Comparison of ENCODE assay signal across 12 cellular contexts in genomic region chr2:6556755-6557154, GRCh38.
A peak's percentile ranks its signal among the peaks of the same experiment; 100 is the strongest.
DNase-seq lines count a peak whose midpoint lies in the region; ATAC-seq and TF ChIP-seq lines count a peak whose summit lies in the region.
"Had no signal": no experiment of that assay in that cellular context is flagged by ENCODE, and none has a peak within 500 bp of the region (broad histone marks: within the 10 kb centered on the region; RNA-seq: fewer than 3 reads in every experiment).

No MANE protein-coding gene starts in this region.

- H3K9me3 ChIP-seq in A673 (ENCODE audit: low read depth, low read length, poor library complexity, severe bottlenecking) = no peaks in the 10 kb centered on the region
- no peaks in the 10 kb centered on the region for H3K9me3 ChIP-seq in HUES48 (ENCODE audit: control insufficient read depth, insufficient read depth, low read length)
- H3K9me3 ChIP-seq in body of pancreas = no peaks in the 10 kb centered on the region
- H3K9me3 ChIP-seq: prostate gland had no signal

- POLR2A ChIA-PET in A673 (lab: Charles Lee; ENCODE audit: low non-redundant PET) = interaction anchor here (0.6 kb wide), 1 partner anchor 355 kb away, joined by 6 read pairs; no protein-coding TSS in a partner anchor

- H3K27me3 ChIP-seq in A673 (replicated peaks; ENCODE audit: insufficient read depth, low read depth, low read length, poor library complexity) (no peaks in the 10 kb centered on the region), HUES48 (ENCODE audit: control insufficient read depth, insufficient read depth, low read length) (no peaks in the 10 kb centered on the region), body of pancreas (no peaks in the 10 kb centered on the region)

- intact Hi-C loops in A673 (cut with micrococcal nuclease; ENCODE audit: unreplicated experiment) (loop anchor here (5.0 kb wide), 1 partner anchor 249 kb away; no protein-coding TSS in a partner anchor), body of pancreas (cut with DNase I) (no loop called here)

- DNase-seq in A673 (ENCODE audit: low spot score) (peak; percentile 98), body of pancreas (no peak), kidney tubule cell (ENCODE audit: low spot score) (peak; percentile 85), hepatic stellate cell (ENCODE audit: low spot score) (no peak), HPDE6-E6E7 (ENCODE audit: extremely low spot score) (no peak)
- no peak for DNase-seq in activated CD8-positive, alpha-beta memory T cell treated with anti-CD3 and anti-CD28 coated beads, Interleukin-2, amount 50 U/mL, for 4 hours
- DNase-seq: activated T-cell treated with anti-CD3 and anti-CD28 coated beads, Interleukin-2, amount 50 U/mL, for 4 hours; NCI-H2107 had no signal

- peaks cover 12% of the 10 kb centered on the region for H3K4me1 ChIP-seq in A673 (ENCODE audit: insufficient read depth, low read length, poor library complexity, severe bottlenecking)
- H3K4me1 ChIP-seq in HUES48 (ENCODE audit: control insufficient read depth, insufficient read depth, low read length) = peaks cover 9% of the 10 kb centered on the region
- peaks cover 3% of the 10 kb centered on the region for H3K4me1 ChIP-seq in body of pancreas
- H3K4me1 ChIP-seq: prostate gland had no signal

- ATAC-seq in body of pancreas = peak; percentile 52
- no peak for ATAC-seq in HG03521 (IDR thresholded peaks at IDR 0.05; ENCODE audit: unreplicated experiment)
- ATAC-seq: activated T-cell treated with anti-CD3 and anti-CD28 coated beads, Interleukin-2, amount 50 U/mL, for 4 hours had no signal

- no peak overlapping the region for H3K9ac ChIP-seq in HUES48 (ENCODE audit: low read depth, low read length)

- H3K27ac ChIP-seq in A673 (ENCODE audit: low read depth, low read length, poor library complexity, severe bottlenecking) (peak overlapping the region; percentile 68), HUES48 (ENCODE audit: low read depth, low read length) (peak overlapping the region; percentile 75), body of pancreas (peak overlapping the region in 2 of 4 donors; percentile 39 to 58)
- H3K27ac ChIP-seq: prostate gland, VCaP had no signal

- CTCF ChIA-PET in A673 (lab: Charles Lee) = interaction anchor here (0.7 kb wide), 1 partner anchor 860 kb away, joined by 3 read pairs; no protein-coding TSS in a partner anchor

- no peak for TF ChIP-seq POLR2A in body of pancreas (IDR thresholded peaks at IDR 0.05)

- WGBS in body of pancreas, 2 donors = 54 to 55% methylated on average over 3 of the region's 3 CpGs

- TF ChIP-seq CTCF in A673 (conservative IDR thresholded peaks at IDR 0.05; ENCODE audit: low read depth, low read length) (no peak), body of pancreas (IDR thresholded peaks at IDR 0.05) (no peak)

- BruUV-seq in A673 (replicated peaks; lab: Mats Ljungman, UMichigan) = no TSS peak

- H3K36me3 ChIP-seq in A673 (ENCODE audit: insufficient read depth, low read length, poor library complexity, severe bottlenecking) (no peaks in the 10 kb centered on the region), HUES48 (ENCODE audit: control insufficient read depth, insufficient read depth, low read length) (no peaks in the 10 kb centered on the region), body of pancreas (replicated peaks in 1 of 2; ENCODE audit: insufficient read depth in 1 of 2, low read depth in 2 of 2) (no peaks in the 10 kb centered on the region)
- H3K36me3 ChIP-seq: prostate gland had no signal

- H3K4me3 ChIP-seq in A673 (ENCODE audit: low read depth, low read length, poor library complexity, severe bottlenecking) (no peak overlapping the region), HUES48 (ENCODE audit: low read depth, low read length) (no peak overlapping the region), body of pancreas (no peak overlapping the region)
- H3K4me3 ChIP-seq: prostate gland had no signal

Comparison
In these comparisons a context has a peak if more than half of its experiments do, and no peak if none do; other contexts are left out.
1. DNase-seq: peak in A673 (single experiment) and kidney tubule cell (single experiment); none in body of pancreas (0 of 4), hepatic stellate cell (single experiment), activated CD8-positive, alpha-beta memory T cell treated with anti-CD3 and anti-CD28 coated beads, Interleukin-2, amount 50 U/mL, for 4 hours (single experiment) and HPDE6-E6E7 (single experiment).